ENCODE assay signal across 1 cellular context in genomic region chr11:8018742-8019631, GRCh38.
TF ChIP-seq lines count a peak whose summit lies in the region.

No MANE protein-coding gene starts in this region.

TF ChIP-seq in H1, 55 proteins besides CTCF, POLR2A, EP300 and RAD21 (continued from another document):
- TF ChIP-seq SIN3A (conservative IDR thresholded peaks at IDR 0.05 in 1 of 2, IDR thresholded peaks at IDR 0.05 in 1 of 2; ENCODE audit: low read depth in 1 of 2, low read length in 2 of 2) (peak; percentile 60 to 85; a peak in 3 of 4 replicates), YY1 (IDR thresholded peaks at IDR 0.05; ENCODE audit: low read depth, low read length) (peak; percentile 27; the same call in 1 of the 2 replicates), ASH2L (IDR thresholded peaks at IDR 0.05; ENCODE audit: low read length) (no peak), GTF2F1 (IDR thresholded peaks at IDR 0.05; ENCODE audit: borderline replicate concordance, low read depth, low read length) (no peak), USF2 (IDR thresholded peaks at IDR 0.05; ENCODE audit: low read length) (no peak), MAX (IDR thresholded peaks at IDR 0.05) (no peak), SIX5 (IDR thresholded peaks at IDR 0.05; ENCODE audit: low read depth, low read length) (no peak), JUN (IDR thresholded peaks at IDR 0.05; ENCODE audit: low read depth, low read length) (no peak), SRF (IDR thresholded peaks at IDR 0.05; ENCODE audit: low read depth, low read length) (no peak), EZH2 (IDR thresholded peaks at IDR 0.05; ENCODE audit: low read depth, low read length, severe bottlenecking) (peak; percentile 40), TAF7 (optimal IDR thresholded peaks at IDR 0.05; ENCODE audit: borderline replicate concordance, low read depth, low read length) (no peak), EGR1 (IDR thresholded peaks at IDR 0.05; ENCODE audit: borderline replicate concordance, low read depth, low read length) (peak; percentile 53; the same call in 1 of the 2 replicates), ATF3 (IDR thresholded peaks at IDR 0.05; ENCODE audit: insufficient read depth, low read depth, low read length) (no peak), CHD1 (IDR thresholded peaks at IDR 0.05; ENCODE audit: low read depth, low read length) (no peak), KDM1A (IDR thresholded peaks at IDR 0.05; ENCODE audit: borderline replicate concordance, low read length) (no peak), KDM4A (IDR thresholded peaks at IDR 0.05; ENCODE audit: low read depth, low read length, severe bottlenecking) (peak; percentile 76), BACH1 (IDR thresholded peaks at IDR 0.05; ENCODE audit: low read length) (no peak)
TF ChIP-seq in H1: peak in this region for 8.
